Comparison of ENCODE assay signal across 17 cellular contexts in genomic region chr7:106848851-106849442, GRCh38. TPM values are rescaled to one million over a fixed set of nuclear protein-coding genes. Genes with fewer than 3 reads are reported as not detected.
DNase-seq lines count a peak whose midpoint lies in the region; ATAC-seq, FAIRE-seq and TF ChIP-seq lines count a peak whose summit lies in the region.
"Had no signal": no experiment of that assay in that cellular context is flagged by ENCODE, and none has a peak within 500 bp of the region (broad histone marks: within the 10 kb centered on the region; RNA-seq: fewer than 3 reads in every experiment).

No MANE protein-coding gene starts in this region.

- FAIRE-seq in HTR-8/SVneo (lab: Jason Lieb, UNC), result no peak
- FAIRE-seq in bronchial epithelial cell (lab: Jason Lieb, UNC), result no peak

- CTCF ChIA-PET in BJ (lab: Yijun Ruan, JAX), result no interaction called here

- H3K9me3 ChIP-seq in BE2C, result no peaks in the 10 kb centered on the region
- H3K9me3 ChIP-seq: right atrium auricular region had no signal

- H3K23ac ChIP-seq in mesendoderm (ENCODE audit: low read length), result no peak overlapping the region

- no peak overlapping the region for H3K4ac ChIP-seq in mesendoderm (ENCODE audit: low read depth, low read length)

- no peaks in the 10 kb centered on the region for H3K36me3 ChIP-seq in BJ (ENCODE audit: control insufficient read depth, insufficient read depth, low read length)
- H3K36me3 ChIP-seq in bronchial epithelial cell (ENCODE audit: control insufficient read depth, insufficient read depth, low read length), result no peaks in the 10 kb centered on the region
- H3K36me3 ChIP-seq in mesendoderm (ENCODE audit: control insufficient read depth, insufficient read depth, low read length), result no peaks in the 10 kb centered on the region
- no peaks in the 10 kb centered on the region for H3K36me3 ChIP-seq in BE2C
- H3K36me3 ChIP-seq: right atrium auricular region had no signal

- H2BK120ac ChIP-seq in mesendoderm (ENCODE audit: low read depth, low read length), result no peak overlapping the region

- H3K4me3 ChIP-seq in BJ (ENCODE audit: low read depth, low read length), result no peak overlapping the region
- H3K4me3 ChIP-seq in bronchial epithelial cell (ENCODE audit: low read depth, low read length), result no peak overlapping the region
- no peak overlapping the region for H3K4me3 ChIP-seq in mesendoderm (ENCODE audit: low read length)
- H3K4me3 ChIP-seq in BE2C (ENCODE audit: low read depth, low read length), result no peak overlapping the region
- H3K4me3 ChIP-seq: right atrium auricular region had no signal

- no peak overlapping the region for H2BK5ac ChIP-seq in mesendoderm (ENCODE audit: low read length)

- no peak overlapping the region for H2AK5ac ChIP-seq in mesendoderm (ENCODE audit: low read length)

- DNase-seq in BJ (ENCODE audit: low read depth), result peak; percentile 80
- peak; percentile 44 for DNase-seq in HTR-8/SVneo (ENCODE audit: insufficient read length, low spot score)
- peak; percentile 27 for DNase-seq in bronchial epithelial cell (ENCODE audit: low read depth)
- peak; percentile 30 for DNase-seq in mesendoderm
- no peak for DNase-seq in NOMO-1 treated with dmso at 0.1 percent for 144 hours (lab: John Stamatoyannopoulos, UW; ENCODE audit: unreplicated experiment)
- DNase-seq in BE2C, result no peak
- DNase-seq: activated CD8-positive, alpha-beta T cell treated with anti-CD3 and anti-CD28 coated beads for 36 hours; activated effector memory CD4-positive, alpha-beta T cell treated with anti-CD3 and anti-CD28 coated beads, Interleukin-2, amount 50 U/mL, for 16 hours; CD4-positive, alpha-beta memory T cell; NCI-H446; stimulated activated CD4-positive, alpha-beta T cell treated with anti-CD3 and anti-CD28 coated beads, Interleukin-4, amount 100 ng/mL, for 4 hours; stimulated activated naive CD4-positive, alpha-beta T cell treated with Interleukin-2 at 50 U/mL for 16 hours had no signal

- no CpG with 5 or more reads among the region's 1 CpG for WGBS in mesendoderm (ENCODE audit: extremely low coverage, insufficient coverage, low lambda C conversion rate)

- no peak overlapping the region for H4K8ac ChIP-seq in mesendoderm (ENCODE audit: low read depth, low read length)

- POLR2A ChIA-PET in BJ (lab: Charles Lee), result no interaction called here

- H2BK15ac ChIP-seq in mesendoderm (replicated peaks; ENCODE audit: low read depth), result no peak overlapping the region

- no peak overlapping the region for H3K4me2 ChIP-seq in mesendoderm (ENCODE audit: low read length)

- H3K9ac ChIP-seq in mesendoderm (ENCODE audit: low read length), result no peak overlapping the region

- H3K27me3 ChIP-seq in BJ (ENCODE audit: control insufficient read depth, insufficient read depth, low read length) (no peaks in the 10 kb centered on the region), bronchial epithelial cell (ENCODE audit: control insufficient read depth, insufficient read depth, low read length) (no peaks in the 10 kb centered on the region), mesendoderm (ENCODE audit: insufficient read depth, low read length, poor library complexity) (no peaks in the 10 kb centered on the region), BE2C (no peaks in the 10 kb centered on the region)
- H3K27me3 ChIP-seq: right atrium auricular region had no signal

- no peak overlapping the region for H4K5ac ChIP-seq in mesendoderm (ENCODE audit: low read length)

- H3K27ac ChIP-seq in mesendoderm (ENCODE audit: low read depth, low read length), result no peak overlapping the region
- H3K27ac ChIP-seq: foreskin keratinocyte, right atrium auricular region had no signal

- H3K18ac ChIP-seq in mesendoderm (ENCODE audit: low read length), result no peak overlapping the region

- H3K79me1 ChIP-seq in mesendoderm (ENCODE audit: low read length), result no peaks in the 10 kb centered on the region

- no peaks in the 10 kb centered on the region for H3K79me2 ChIP-seq in mesendoderm (ENCODE audit: control insufficient read depth, insufficient read depth, low read length)

- no peaks in the 10 kb centered on the region for H3K4me1 ChIP-seq in mesendoderm (ENCODE audit: control insufficient read depth, low read depth, low read length)
- peaks cover 7% of the 10 kb centered on the region; the same call in 1 of the 2 replicates for H3K4me1 ChIP-seq in BE2C
- H3K4me1 ChIP-seq: foreskin keratinocyte, right atrium auricular region had no signal

- no peak for TF ChIP-seq CTCF in BJ (IDR thresholded peaks at IDR 0.05; ENCODE audit: insufficient read depth, low read depth, low read length)
- no peak for TF ChIP-seq CTCF in bronchial epithelial cell (IDR thresholded peaks at IDR 0.05; ENCODE audit: insufficient read depth, low read length, severe bottlenecking)
- no peak for TF ChIP-seq CTCF in BE2C (IDR thresholded peaks at IDR 0.05; ENCODE audit: low read depth, low read length)

- H3K56ac ChIP-seq in mesendoderm (ENCODE audit: low read length), result no peak overlapping the region

- ATAC-seq in GM19023 (IDR thresholded peaks at IDR 0.05; ENCODE audit: unreplicated experiment), result no peak
- ATAC-seq in activated CD4-positive, CD25-positive, alpha-beta regulatory T cell treated with anti-CD3 and anti-CD28 coated beads, Interleukin-2, amount 50 U/mL, for 24 hours, result no peak
- ATAC-seq: activated CD8-positive, alpha-beta T cell treated with anti-CD3 and anti-CD28 coated beads for 36 hours; foreskin keratinocyte had no signal

RNA-seq across cellular contexts. Expression of gene PIK3CG, which starts 16.1 kb away (rescaled TPM):
- polyA plus RNA-seq in BJ (2011; rRNA removed), result not detected in 2 replicates
- not detected in 2 replicates for polyA minus RNA-seq in BJ (2011; rRNA and poly(A)+ RNA removed)
- not detected in 2 replicates for total RNA-seq in bronchial epithelial cell
- 0.18 TPM for polyA plus RNA-seq in mesendoderm (2013, experiment 1 of 2)
- polyA plus RNA-seq in mesendoderm (2013, experiment 2 of 2), result 0.17 TPM
- polyA plus RNA-seq in BE2C (2012; ENCODE audit: insufficient read depth, insufficient read length, low read depth), result not detected
- total RNA-seq: chondrocyte, foreskin keratinocyte had no signal
- polyA plus RNA-seq: foreskin keratinocyte had no signal

Comparison
In these comparisons a context has a peak if more than half of its experiments do, and no peak if none do; other contexts are left out.
1. DNase-seq: peak in BJ (single experiment), HTR-8/SVneo (single experiment), bronchial epithelial cell (single experiment) and mesendoderm (single experiment); none in NOMO-1 treated with dmso at 0.1 percent for 144 hours (single experiment) and BE2C (single experiment).